In genomic region chr2:223922308-223922707, GRCh38 we compare ENCODE assay signal across 15 cellular contexts. TPM values are rescaled to one million over a fixed set of nuclear protein-coding genes. Genes with fewer than 3 reads are reported as not detected.
DNase-seq lines count a peak whose midpoint lies in the region; ATAC-seq and TF ChIP-seq lines count a peak whose summit lies in the region.
"Had no signal": no experiment of that assay in that cellular context is flagged by ENCODE, and none has a peak within 500 bp of the region (broad histone marks: within the 10 kb centered on the region; RNA-seq: fewer than 3 reads in every experiment).

No MANE protein-coding gene starts in this region.

- no peak for DNase-seq in activated CD4-positive, alpha-beta T cell treated with anti-CD3 and anti-CD28 coated beads, Interleukin-2, amount 10 ng/mL, durations not matched to agents 24 days and 14 days
- DNase-seq in activated CD4-positive, alpha-beta T cell treated with anti-CD3 and anti-CD28 coated beads for 4 hours, result no peak
- DNase-seq in CD8-positive, alpha-beta T cell, result no peak
- no peak for DNase-seq in effector memory CD8-positive, alpha-beta T cell
- DNase-seq in Kasumi-1 (lab: John Stamatoyannopoulos, UW) (no peak), osteocyte (ENCODE audit: extremely low spot score, unreplicated experiment) (no peak)
- DNase-seq: 8988T; AML-193; CD4-positive, CD25-positive, alpha-beta regulatory T cell; DMS79 had no signal

- no peaks in the 10 kb centered on the region for H3K4me1 ChIP-seq in CD8-positive, alpha-beta T cell (ENCODE audit: insufficient read depth, low read length)
- H3K4me1 ChIP-seq in neutrophil (ENCODE audit: control insufficient read depth in 1 of 2, insufficient read depth in 1 of 2, low read depth in 1 of 2, low read length in 1 of 2), result peaks cover 16 to 27% of the 10 kb centered on the region in 2 experiments
- H3K4me1 ChIP-seq: HAP-1 had no signal

- H3K27me3 ChIP-seq in CD8-positive, alpha-beta T cell (ENCODE audit: insufficient read depth, low read length), result no peaks in the 10 kb centered on the region
- no peaks in the 10 kb centered on the region for H3K27me3 ChIP-seq in neutrophil
- H3K27me3 ChIP-seq: BLaER1 had no signal

- no peaks in the 10 kb centered on the region for H3K27me3 Mint-ChIP-seq in activated CD4-positive, alpha-beta T cell treated with anti-CD3 and anti-CD28 coated beads, Interleukin-2, amount 10 ng/mL, durations not matched to agents 24 days and 14 days
- H3K27me3 Mint-ChIP-seq in CD8-positive, alpha-beta T cell (ENCODE audit: low read depth), result no peaks in the 10 kb centered on the region
- H3K27me3 Mint-ChIP-seq in effector memory CD8-positive, alpha-beta T cell, result no peaks in the 10 kb centered on the region
- no peaks in the 10 kb centered on the region for H3K27me3 Mint-ChIP-seq in osteocyte (ENCODE audit: unreplicated experiment)
- H3K27me3 Mint-ChIP-seq: CD4-positive, CD25-positive, alpha-beta regulatory T cell had no signal

- no peak for TF ChIP-seq CTCF in CD8-positive, alpha-beta T cell (IDR thresholded peaks at IDR 0.05)
- TF ChIP-seq CTCF in neutrophil (IDR thresholded peaks at IDR 0.05) (no peak), osteocyte (IDR thresholded peaks at IDR 0.05) (no peak)

- H3K27ac Mint-ChIP-seq in activated CD4-positive, alpha-beta T cell treated with anti-CD3 and anti-CD28 coated beads, Interleukin-2, amount 10 ng/mL, durations not matched to agents 24 days and 14 days, result peak overlapping the region; percentile 39
- H3K27ac Mint-ChIP-seq in CD8-positive, alpha-beta T cell, result peak overlapping the region; percentile 49
- H3K27ac Mint-ChIP-seq in effector memory CD8-positive, alpha-beta T cell, result peak overlapping the region; percentile 19 to 49
- H3K27ac Mint-ChIP-seq in osteocyte (ENCODE audit: unreplicated experiment), result no peak overlapping the region

- intact Hi-C loops in activated CD4-positive, alpha-beta T cell treated with anti-CD3 and anti-CD28 coated beads, Interleukin-2, amount 10 ng/mL, durations not matched to agents 24 days and 14 days (cut with micrococcal nuclease), result loop anchor here (2.0 kb wide), 1 partner anchor 14 kb away; no protein-coding TSS in a partner anchor
- intact Hi-C loops in CD8-positive, alpha-beta T cell (cut with DNase I, micrococcal nuclease), result no loop called here

- H3K27ac ChIP-seq in CD8-positive, alpha-beta T cell (ENCODE audit: low read depth, low read length), result no peak overlapping the region
- H3K27ac ChIP-seq in neutrophil, result peak overlapping the region; percentile 16
- H3K27ac ChIP-seq: BLaER1 had no signal

- no peak for ATAC-seq in CD8-positive, alpha-beta T cell
- no peak for ATAC-seq in effector memory CD8-positive, alpha-beta T cell (replicated peaks)
- ATAC-seq in GM21423 (IDR thresholded peaks at IDR 0.05; ENCODE audit: unreplicated experiment), result no peak
- ATAC-seq: GM12878 had no signal

- H3K4me1 Mint-ChIP-seq in activated CD4-positive, alpha-beta T cell treated with anti-CD3 and anti-CD28 coated beads, Interleukin-2, amount 10 ng/mL, durations not matched to agents 24 days and 14 days, result peaks cover 17% of the 10 kb centered on the region
- peaks cover 14% of the 10 kb centered on the region for H3K4me1 Mint-ChIP-seq in CD8-positive, alpha-beta T cell (ENCODE audit: low read depth)
- peaks cover 19 to 45% of the 10 kb centered on the region in 2 donors for H3K4me1 Mint-ChIP-seq in effector memory CD8-positive, alpha-beta T cell (ENCODE audit: low read depth in 2 of 2)
- H3K4me1 Mint-ChIP-seq in osteocyte (ENCODE audit: unreplicated experiment), result peaks cover 26% of the 10 kb centered on the region

- no peak overlapping the region for H3K4me3 ChIP-seq in CD8-positive, alpha-beta T cell (ENCODE audit: low read depth, low read length)
- H3K4me3 ChIP-seq in neutrophil (ENCODE audit: low read depth in 1 of 2, low read length in 1 of 2), result no peak overlapping the region
- H3K4me3 ChIP-seq: BLaER1, GM12878, HAP-1 had no signal

- H3K9me3 Mint-ChIP-seq in activated CD4-positive, alpha-beta T cell treated with anti-CD3 and anti-CD28 coated beads, Interleukin-2, amount 10 ng/mL, durations not matched to agents 24 days and 14 days, result no peaks in the 10 kb centered on the region
- H3K9me3 Mint-ChIP-seq in CD8-positive, alpha-beta T cell, result no peaks in the 10 kb centered on the region
- H3K9me3 Mint-ChIP-seq in effector memory CD8-positive, alpha-beta T cell, result no peaks in the 10 kb centered on the region
- no peaks in the 10 kb centered on the region for H3K9me3 Mint-ChIP-seq in osteocyte (ENCODE audit: unreplicated experiment)

- no peaks in the 10 kb centered on the region for H3K9me3 ChIP-seq in CD8-positive, alpha-beta T cell (ENCODE audit: low read length)
- H3K9me3 ChIP-seq in neutrophil, result no peaks in the 10 kb centered on the region
- H3K9me3 ChIP-seq: HAP-1 had no signal

- peaks cover 39% of the 10 kb centered on the region for H3K36me3 Mint-ChIP-seq in activated CD4-positive, alpha-beta T cell treated with anti-CD3 and anti-CD28 coated beads, Interleukin-2, amount 10 ng/mL, durations not matched to agents 24 days and 14 days (ENCODE audit: low read depth)
- peaks cover 19% of the 10 kb centered on the region for H3K36me3 Mint-ChIP-seq in CD8-positive, alpha-beta T cell
- peaks cover 18% of the 10 kb centered on the region for H3K36me3 Mint-ChIP-seq in effector memory CD8-positive, alpha-beta T cell (ENCODE audit: insufficient read depth)
- peaks cover 7% of the 10 kb centered on the region for H3K36me3 Mint-ChIP-seq in osteocyte (ENCODE audit: unreplicated experiment)

- POLR2A ChIA-PET in CD8-positive, alpha-beta T cell (lab: Charles Lee), result no interaction called here

- H3K4me3 Mint-ChIP-seq in activated CD4-positive, alpha-beta T cell treated with anti-CD3 and anti-CD28 coated beads, Interleukin-2, amount 10 ng/mL, durations not matched to agents 24 days and 14 days, result no peak overlapping the region
- H3K4me3 Mint-ChIP-seq in CD8-positive, alpha-beta T cell, result no peak overlapping the region
- H3K4me3 Mint-ChIP-seq in effector memory CD8-positive, alpha-beta T cell, result no peak overlapping the region
- H3K4me3 Mint-ChIP-seq in osteocyte (ENCODE audit: unreplicated experiment), result no peak overlapping the region
- H3K4me3 Mint-ChIP-seq: CD4-positive, CD25-positive, alpha-beta regulatory T cell had no signal

- no peaks in the 10 kb centered on the region for H3K36me3 ChIP-seq in CD8-positive, alpha-beta T cell (ENCODE audit: insufficient read depth, low read length)
- no peaks in the 10 kb centered on the region for H3K36me3 ChIP-seq in neutrophil
- H3K36me3 ChIP-seq: HAP-1 had no signal

- CTCF ChIA-PET in CD8-positive, alpha-beta T cell (lab: Charles Lee), result no interaction called here

RNA-seq across cellular contexts. Expression of gene WDFY1, which starts 22.8 kb away (rescaled TPM):
- 25.3 and 27.8 TPM in 2 replicates for total RNA-seq in activated CD4-positive, alpha-beta T cell treated with anti-CD3 and anti-CD28 coated beads, Interleukin-2, amount 10 ng/mL, durations not matched to agents 24 days and 14 days
- 10 to 100 TPM; 38.6 to 42.6 TPM for total RNA-seq in CD8-positive, alpha-beta T cell
- 61.9 and 68.9 TPM in 2 replicates for total RNA-seq in osteocyte

RNA-seq across cellular contexts. Expression of gene MRPL44, which starts 35.0 kb away (rescaled TPM):
- 37.3 and 37.4 TPM in 2 replicates for total RNA-seq in activated CD4-positive, alpha-beta T cell treated with anti-CD3 and anti-CD28 coated beads, Interleukin-2, amount 10 ng/mL, durations not matched to agents 24 days and 14 days
- total RNA-seq in CD8-positive, alpha-beta T cell, result 10 to 100 TPM; 41.4 to 41.9 TPM
- 22.7 and 24.8 TPM in 2 replicates for total RNA-seq in osteocyte
